ENCODE assay signal across 22 cellular contexts in genomic region chr21:42593815-42594157, GRCh38. TPM values are rescaled to one million over a fixed set of nuclear protein-coding genes. Genes with fewer than 3 reads are reported as not detected.
DNase-seq lines count a peak whose midpoint lies in the region; ATAC-seq, FAIRE-seq and TF ChIP-seq lines count a peak whose summit lies in the region.
"Had no signal": no experiment of that assay in that cellular context is flagged by ENCODE, and none has a peak within 500 bp of the region (broad histone marks: within the 10 kb centered on the region; RNA-seq: fewer than 3 reads in every experiment).

No MANE protein-coding gene starts in this region.

- H3K4me3 ChIP-seq in K562: no peak overlapping the region
- H3K4me3 ChIP-seq in right lobe of liver: peak overlapping the region in 2 of 3 donors; percentile 28 to 42
- no peak overlapping the region for H3K4me3 ChIP-seq in Peyer's patch
- H3K4me3 ChIP-seq in endodermal cell (ENCODE audit: low read length): no peak overlapping the region
- H3K4me3 ChIP-seq: GM12878, SK-N-MC had no signal

- H3K4me2 ChIP-seq in K562 (ENCODE audit: insufficient read depth, low read length): no peak overlapping the region

- in situ Hi-C loops in K562 (cut with MboI): loop anchor here (10.0 kb wide), 1 partner anchor 221 kb away; no protein-coding TSS in a partner anchor

- no peak for TF ChIP-seq EP300 in K562 (IDR thresholded peaks at IDR 0.05; ENCODE audit: low read length)

- TF ChIP-seq CTCF in K562 (IDR thresholded peaks at IDR 0.05 in 2 of 3, conservative IDR thresholded peaks at IDR 0.05 in 1 of 3; ENCODE audit: insufficient read depth in 2 of 3, low read depth in 1 of 3, low read length in 3 of 3): no peak
- no peak for TF ChIP-seq CTCF in right lobe of liver (IDR thresholded peaks at IDR 0.05)
- TF ChIP-seq CTCF in Peyer's patch (IDR thresholded peaks at IDR 0.05): no peak
- no peak for TF ChIP-seq CTCF in endodermal cell (conservative IDR thresholded peaks at IDR 0.05)

- peaks cover 59 to 71% of the 10 kb centered on the region in 2 experiments for H3K27me3 ChIP-seq in K562 (ENCODE audit: control insufficient read depth in 2 of 2, insufficient read depth in 2 of 2, low read length in 2 of 2)
- H3K27me3 ChIP-seq in right lobe of liver: no peaks in the 10 kb centered on the region
- H3K27me3 ChIP-seq in Peyer's patch: no peaks in the 10 kb centered on the region
- H3K27me3 ChIP-seq in endodermal cell (ENCODE audit: control insufficient read depth, insufficient read depth, low read length, poor library complexity, severe bottlenecking): no peaks in the 10 kb centered on the region
- H3K27me3 ChIP-seq: tibial nerve had no signal

- peaks cover 17% of the 10 kb centered on the region for H3K9me3 Mint-ChIP-seq in endodermal cell
- H3K9me3 Mint-ChIP-seq: activated naive CD4-positive, alpha-beta T cell treated with anti-CD3 and anti-CD28 coated beads for 36 hours; CD8-positive, alpha-beta T cell; effector memory CD8-positive, alpha-beta T cell; memory B cell; T-helper 1 cell treated with Interleukin-12 subunit alpha and Interleukin-12 subunit beta and Interleukin-4 antibody, amounts not matched to agents 30 μg/mL and 1 μg/mL, for 36 hours had no signal

- no peaks in the 10 kb centered on the region for H3K79me2 ChIP-seq in K562 (ENCODE audit: control insufficient read depth, insufficient read depth, low read length)

- intact Hi-C loops in K562 (cut with micrococcal nuclease) (loop anchor here (5.0 kb wide), 2 partner anchors 51 to 224 kb away; no protein-coding TSS in a partner anchor), right lobe of liver (cut with DNase I) (loop anchor here (5.0 kb wide), 1 partner anchor 224 kb away; no protein-coding TSS in a partner anchor), posterior vena cava (cut with DNase I) (no loop called here)

- TF ChIP-seq RAD21 in K562 (CRISPR knock-in tag; conservative IDR thresholded peaks at IDR 0.05 in 1 of 2, IDR thresholded peaks at IDR 0.05 in 1 of 2): no peak

- H3K27ac Mint-ChIP-seq in endodermal cell: no peak overlapping the region
- H3K27ac Mint-ChIP-seq: activated CD4-positive, alpha-beta T cell treated with anti-CD3 and anti-CD28 coated beads for 36 hours; activated naive CD4-positive, alpha-beta T cell treated with anti-CD3 and anti-CD28 coated beads for 36 hours; CD8-positive, alpha-beta T cell; effector memory CD8-positive, alpha-beta T cell; memory B cell; T-helper 1 cell treated with Interleukin-12 subunit alpha and Interleukin-12 subunit beta and Interleukin-4 antibody, amounts not matched to agents 30 μg/mL and 1 μg/mL, for 36 hours had no signal

- DNase-seq in activated CD8-positive, alpha-beta memory T cell treated with anti-CD3 and anti-CD28 coated beads, Interleukin-2, amount 50 U/mL, for 48 hours: peak; percentile 45
- no peak for DNase-seq in activated CD8-positive, alpha-beta memory T cell treated with anti-CD3 and anti-CD28 coated beads, Interleukin-2, amount 50 U/mL, for 4 hours
- DNase-seq in K562 (ENCODE audit: extremely low read depth in 1 of 4, low spot score in 3 of 4) (no peak), right lobe of liver (peak; percentile 72 to 94 (median 90)), posterior vena cava (ENCODE audit: low spot score) (peak; percentile 71), cortex of kidney (lab: John Stamatoyannopoulos, UW) (no peak), Peyer's patch (no peak), endodermal cell (no peak)
- DNase-seq: NK-92 treated with Interleukin-12 subunit alpha and Interleukin-12 subunit beta, amount 100 ng/mL, for 24 hours had no signal

- CTCF ChIA-PET in K562 (lab: Yijun Ruan, JAX; ENCODE audit: low intra/inter-chr PET ratio): interaction anchor here (1.2 kb wide), 1 partner anchor 240 kb away, joined by 4 read pairs; no protein-coding TSS in a partner anchor

- WGBS in K562 (ENCODE audit: insufficient coverage, low coverage, missing lambda C conversion rate): 11% methylated on average over 9 of the region's 9 CpGs
- 36% methylated on average over 5 of the region's 9 CpGs for whole genome bisulfite sequencing in right lobe of liver (ENCODE audit: insufficient coverage, low coverage, low lambda C conversion rate, missing lambda C conversion rate)
- 86 to 94% methylated on average over 8 to 9 of the region's 9 CpGs for WGBS in endodermal cell (ENCODE audit: insufficient coverage in 1 of 2, insufficient read length in 1 of 2), 2 experiments

- H3K4me3 Mint-ChIP-seq in endodermal cell: no peak overlapping the region
- H3K4me3 Mint-ChIP-seq: activated CD4-positive, alpha-beta T cell treated with anti-CD3 and anti-CD28 coated beads for 36 hours; activated naive CD4-positive, alpha-beta T cell treated with anti-CD3 and anti-CD28 coated beads for 36 hours; CD8-positive, alpha-beta T cell; effector memory CD8-positive, alpha-beta T cell; memory B cell; T-helper 1 cell treated with Interleukin-12 subunit alpha and Interleukin-12 subunit beta and Interleukin-4 antibody, amounts not matched to agents 30 μg/mL and 1 μg/mL, for 36 hours had no signal

- H3K36me3 ChIP-seq in K562 (ENCODE audit: control insufficient read depth, insufficient read depth, low read length) (no peaks in the 10 kb centered on the region), right lobe of liver (no peaks in the 10 kb centered on the region), Peyer's patch (no peaks in the 10 kb centered on the region), endodermal cell (ENCODE audit: control insufficient read depth, insufficient read depth, low read length) (no peaks in the 10 kb centered on the region)
- H3K36me3 ChIP-seq: spleen, tibial nerve had no signal

- H3K9me1 ChIP-seq in K562 (ENCODE audit: control insufficient read depth, insufficient read depth, low read length): peaks cover 3% of the 10 kb centered on the region

- no peaks in the 10 kb centered on the region; the same call in 1 of the 2 replicates for H3K9me3 ChIP-seq in K562 (replicated peaks; ENCODE audit: control insufficient read depth, insufficient read depth, low read depth, low read length)
- no peaks in the 10 kb centered on the region for H3K9me3 ChIP-seq in right lobe of liver
- H3K9me3 ChIP-seq in Peyer's patch: no peaks in the 10 kb centered on the region
- peaks cover 7% of the 10 kb centered on the region for H3K9me3 ChIP-seq in endodermal cell (ENCODE audit: control insufficient read depth, low read length)

- TF ChIP-seq POLR2A in K562 (conservative IDR thresholded peaks at IDR 0.05) (no peak), right lobe of liver (IDR thresholded peaks at IDR 0.05) (no peak), Peyer's patch (IDR thresholded peaks at IDR 0.05) (no peak)

- no TSS peak for BruUV-seq in K562 (replicated peaks; lab: Mats Ljungman, UMichigan)

- H3K27me3 Mint-ChIP-seq in endodermal cell (ENCODE audit: insufficient read depth): peaks cover 29% of the 10 kb centered on the region

- POLR2A ChIA-PET in K562 (lab: Yijun Ruan, JAX): interaction anchor here (0.6 to 2.6 kb wide), 6 partner anchors 11 to 171 kb away, joined by 3 to 13 read pairs (median 4); no protein-coding TSS in a partner anchor

- H4K20me1 ChIP-seq in K562 (replicated peaks; ENCODE audit: control insufficient read depth, insufficient read depth, low read length): no peaks in the 10 kb centered on the region; the same call in 1 of the 2 replicates

- H3K36me3 Mint-ChIP-seq in endodermal cell (ENCODE audit: low read depth): peaks cover 2% of the 10 kb centered on the region
- H3K36me3 Mint-ChIP-seq: CD8-positive, alpha-beta T cell; memory B cell had no signal

- ATAC-seq in K562 (peak; percentile 22), right lobe of liver (peak; percentile 88 to 94 (median 93))

- no peak overlapping the region for H2AFZ ChIP-seq in K562 (ENCODE audit: low read depth, low read length)

- no peak overlapping the region for H3K9ac ChIP-seq in K562 (ENCODE audit: insufficient read depth in 1 of 2, low read depth in 2 of 2, low read length in 2 of 2)
- H3K9ac ChIP-seq in endodermal cell (ENCODE audit: extremely low read depth, low read length, poor library complexity, severe bottlenecking): no peak overlapping the region

- H3K4me1 Mint-ChIP-seq in endodermal cell: peaks cover 10% of the 10 kb centered on the region

- H3K4me1 ChIP-seq in K562 (replicated peaks in 1 of 2; ENCODE audit: control insufficient read depth in 2 of 2, insufficient read depth in 2 of 2, low read length in 2 of 2) (peaks cover 0 to 8% of the 10 kb centered on the region in 2 experiments; a peak in 1 of 5 replicates), right lobe of liver (peaks cover 0 to 10% (median 0%) of the 10 kb centered on the region in 4 donors), Peyer's patch (peaks cover 0 to 5% (median 0%) of the 10 kb centered on the region in 4 donors), endodermal cell (ENCODE audit: control insufficient read depth, insufficient read depth, low read length) (no peaks in the 10 kb centered on the region)

- FAIRE-seq in K562 (lab: Jason Lieb, UNC): no peak

- H3K27ac ChIP-seq in K562 (ENCODE audit: extremely low read depth, low read depth, low read length) (no peak overlapping the region), right lobe of liver (peak overlapping the region in 2 of 3 donors; percentile 46 to 66), Peyer's patch (no peak overlapping the region), endodermal cell (ENCODE audit: low read depth, low read length) (no peak overlapping the region)
- H3K27ac ChIP-seq: HL-60, SK-N-MC, spleen had no signal

RNA-seq across cellular contexts. Expression of gene PDE9A, which starts 59.6 kb away (rescaled TPM):
- total RNA-seq in K562 (2011; cell fraction: chromatin; rRNA removed; ENCODE audit: low replicate concordance): 0.12 and 0.63 TPM in 2 replicates
- total RNA-seq in K562 (2011; cell fraction: nucleolus; rRNA removed): 0.92 TPM in 1 of 2 replicates, not detected in the other
- total RNA-seq in K562 (2011; cell fraction: nucleoplasm; rRNA removed): not detected in 2 replicates
- total RNA-seq in K562 (2014; rRNA removed): not detected in 2 replicates
- not detected in 2 replicates for total RNA-seq in K562 (2014; rRNA removed; fragmentation: Illumina TruSeq; extraction: Trizol)
- total RNA-seq in K562 (2015; rRNA removed; fragmentation: Illumina TruSeq; extraction: Trizol): not detected in 2 replicates
- total RNA-seq in K562 (2021): 0.27 TPM in 1 of 2 replicates, not detected in the other
- 0.07 TPM in 1 of 2 replicates, not detected in the other for polyA plus RNA-seq in K562 (2011; rRNA removed)
- polyA plus RNA-seq in K562 (2011; cell fraction: cytosol; rRNA removed): 0.13 TPM in 1 of 2 replicates, not detected in the other
- 0.15 TPM in 1 of 2 replicates, not detected in the other for polyA plus RNA-seq in K562 (2011; cell fraction: nucleus; rRNA removed)
- not detected in 2 replicates for polyA plus RNA-seq in K562 (2012)
- not detected in 2 replicates for polyA plus RNA-seq in K562 (2014; fragmentation: Illumina TruSeq; extraction: Trizol)
- polyA plus RNA-seq in K562 (2014; fragmentation: Nextera tagmentation; extraction: Ambion mirVana): not detected
- not detected in 2 replicates for polyA plus RNA-seq in K562 (2014; rRNA removed)
- polyA minus RNA-seq in K562 (2011; rRNA and poly(A)+ RNA removed): not detected in 2 replicates
- not detected in 2 replicates for polyA minus RNA-seq in K562 (2011; cell fraction: cytosol; rRNA and poly(A)+ RNA removed)
- polyA minus RNA-seq in K562 (2011; cell fraction: nucleus; rRNA and poly(A)+ RNA removed): not detected in 2 replicates
- total RNA-seq in right lobe of liver: 1 to 10 TPM; 1.1 to 5.9 (median 3.3) TPM
- 1 to 10 TPM; 4.0 to 5.6 TPM for total RNA-seq in posterior vena cava
- 100 to 1,000 TPM in 3 of 4 donors, 10 to 100 TPM in 1; 92.4 to 478 (median 444) TPM for total RNA-seq in Peyer's patch
- 10 to 100 TPM; 45.9 to 62.4 TPM for total RNA-seq in endodermal cell
- 36.5 TPM for polyA plus RNA-seq in endodermal cell (2013, experiment 1 of 2)
- 34.3 TPM for polyA plus RNA-seq in endodermal cell (2013, experiment 2 of 2)
- total RNA-seq: A172, LHCN-M2 had no signal

Comparison
In these comparisons a context has a peak if more than half of its experiments do, and no peak if none do; other contexts are left out.
1. DNase-seq: peak in activated CD8-positive, alpha-beta memory T cell treated with anti-CD3 and anti-CD28 coated beads, Interleukin-2, amount 50 U/mL, for 48 hours (single experiment), right lobe of liver (3 of 3) and posterior vena cava (single experiment); none in activated CD8-positive, alpha-beta memory T cell treated with anti-CD3 and anti-CD28 coated beads, Interleukin-2, amount 50 U/mL, for 4 hours (single experiment), K562 (0 of 4), cortex of kidney (single experiment), Peyer's patch (0 of 3) and endodermal cell (single experiment).
2. H3K27ac ChIP-seq: peak in right lobe of liver (2 of 3); none in K562 (single experiment), Peyer's patch (0 of 4) and endodermal cell (single experiment).
3. H3K4me3 ChIP-seq: peak in right lobe of liver (2 of 3); none in K562 (single experiment), Peyer's patch (0 of 4) and endodermal cell (single experiment).
4. RNA of gene PDE9A, which starts 59.6 kb away (total RNA-seq): 92.4 to 478 TPM in Peyer's patch and 45.9 to 62.4 TPM in endodermal cell; 4.0 to 5.6 TPM in posterior vena cava, 1.1 to 5.9 TPM in right lobe of liver and 0.12 to 0.92 TPM in K562; every median in the first group is over 4 times any median in the second.
5. intact Hi-C loops: an anchor here in K562 (5.0 kb wide) and right lobe of liver (5.0 kb wide); none called in posterior vena cava.